In genomic region chr5:57042524-57042931, GRCh38 we compare ENCODE assay signal across 14 cellular contexts.
"Had no signal": no experiment of that assay in that cellular context is flagged by ENCODE, and none has a peak within 500 bp of the region (broad histone marks: within the 10 kb centered on the region; RNA-seq: fewer than 3 reads in every experiment).

No MANE protein-coding gene starts in this region.

- H3K4me1 Mint-ChIP-seq: memory B cell; naive thymus-derived CD8-positive, alpha-beta T cell; stimulated activated naive B cell treated with anti-CD40 and anti-IgM and Interleukin-4, amounts not matched to agents 10 μg/mL and 1 μg/mL and 100 μg/mL, for 72 hours had no signal

- H3K36me3 Mint-ChIP-seq: memory B cell; naive thymus-derived CD8-positive, alpha-beta T cell; stimulated activated naive B cell treated with anti-CD40 and anti-IgM and Interleukin-4, amounts not matched to agents 10 μg/mL and 1 μg/mL and 100 μg/mL, for 72 hours had no signal

- H3K27ac Mint-ChIP-seq: memory B cell; naive thymus-derived CD8-positive, alpha-beta T cell; stimulated activated naive B cell treated with anti-CD40 and anti-IgM and Interleukin-4, amounts not matched to agents 10 μg/mL and 1 μg/mL and 100 μg/mL, for 72 hours; T-helper 1 cell treated with Interleukin-12 subunit alpha and Interleukin-12 subunit beta and Interleukin-4 antibody, amounts not matched to agents 30 μg/mL and 1 μg/mL, for 36 hours had no signal

- ATAC-seq: left lung; naive thymus-derived CD8-positive, alpha-beta T cell; stimulated activated naive B cell treated with anti-CD40 and anti-IgM and Interleukin-4, amounts not matched to agents 10 μg/mL and 1 μg/mL and 100 μg/mL, for 72 hours had no signal

- H3K4me3 Mint-ChIP-seq: memory B cell; naive thymus-derived CD8-positive, alpha-beta T cell; stimulated activated naive B cell treated with anti-CD40 and anti-IgM and Interleukin-4, amounts not matched to agents 10 μg/mL and 1 μg/mL and 100 μg/mL, for 72 hours; T-helper 1 cell treated with Interleukin-12 subunit alpha and Interleukin-12 subunit beta and Interleukin-4 antibody, amounts not matched to agents 30 μg/mL and 1 μg/mL, for 36 hours had no signal

- H3K9me3 Mint-ChIP-seq: memory B cell; naive thymus-derived CD8-positive, alpha-beta T cell; stimulated activated naive B cell treated with anti-CD40 and anti-IgM and Interleukin-4, amounts not matched to agents 10 μg/mL and 1 μg/mL and 100 μg/mL, for 72 hours; T-helper 1 cell treated with Interleukin-12 subunit alpha and Interleukin-12 subunit beta and Interleukin-4 antibody, amounts not matched to agents 30 μg/mL and 1 μg/mL, for 36 hours had no signal

- DNase-seq: activated CD4-positive, alpha-beta T cell treated with anti-CD3 and anti-CD28 coated beads, Interleukin-2, amount 50 U/mL, for 1 hour; activated CD8-positive, alpha-beta memory T cell treated with anti-CD3 and anti-CD28 coated beads for 24 hours; activated naive CD4-positive, alpha-beta T cell treated with Interleukin-2 at 50 U/mL for 16 hours; aorta; cerebellar nuclear complex; effector CD8-positive, alpha-beta T cell; head of caudate nucleus; left lung; naive thymus-derived CD8-positive, alpha-beta T cell; stimulated activated CD4-positive, alpha-beta T cell treated with anti-CD3 and anti-CD28 coated beads, Interleukin-4, amount 100 ng/mL, for 1 hour; stimulated activated naive B cell treated with anti-CD40 and anti-IgM and Interleukin-4, amounts not matched to agents 10 μg/mL and 1 μg/mL and 100 μg/mL, for 72 hours; tibial artery had no signal

- H3K27me3 Mint-ChIP-seq: stimulated activated naive B cell treated with anti-CD40 and anti-IgM and Interleukin-4, amounts not matched to agents 10 μg/mL and 1 μg/mL and 100 μg/mL, for 72 hours had no signal
